Comparison of ENCODE assay signal across 19 cellular contexts in genomic region chr12:108117163-108117849, GRCh38. TPM values are rescaled to one million over a fixed set of nuclear protein-coding genes. Genes with fewer than 3 reads are reported as not detected.
DNase-seq lines count a peak whose midpoint lies in the region; ATAC-seq, FAIRE-seq and TF ChIP-seq lines count a peak whose summit lies in the region.
"Had no signal": no experiment of that assay in that cellular context is flagged by ENCODE, and none has a peak within 500 bp of the region (broad histone marks: within the 10 kb centered on the region; RNA-seq: fewer than 3 reads in every experiment).

No MANE protein-coding gene starts in this region.

- H3K36me3 ChIP-seq in WERI-Rb-1 (no peaks in the 10 kb centered on the region), keratinocyte (ENCODE audit: control insufficient read depth in 2 of 2, extremely low read depth in 1 of 2, insufficient read depth in 2 of 2, low read length in 2 of 2) (no peaks in the 10 kb centered on the region)
- H3K36me3 ChIP-seq: prostate gland had no signal

- H3K79me2 ChIP-seq in keratinocyte (ENCODE audit: control insufficient read depth, insufficient read depth, low read length) = no peaks in the 10 kb centered on the region

- no peak overlapping the region for H2AFZ ChIP-seq in keratinocyte (ENCODE audit: control insufficient read depth, low read length)

- no peaks in the 10 kb centered on the region for H3K27me3 ChIP-seq in WERI-Rb-1 (ENCODE audit: insufficient read depth, low read depth, severe bottlenecking)
- no peaks in the 10 kb centered on the region for H3K27me3 ChIP-seq in keratinocyte (ENCODE audit: control insufficient read depth, extremely low read depth, insufficient read depth, low read length)
- H3K27me3 ChIP-seq: body of pancreas had no signal

- H3K27ac ChIP-seq in WERI-Rb-1 = no peak overlapping the region
- H3K27ac ChIP-seq in keratinocyte (ENCODE audit: control insufficient read depth, insufficient read depth, low read length) = no peak overlapping the region
- H3K27ac ChIP-seq: body of pancreas, prostate gland had no signal

- no peaks in the 10 kb centered on the region for H4K20me1 ChIP-seq in keratinocyte (ENCODE audit: control insufficient read depth, extremely low read depth, insufficient read depth, low read length)

- no peak overlapping the region for H3K4me2 ChIP-seq in keratinocyte (ENCODE audit: control insufficient read depth, extremely low read depth, insufficient read depth, low read depth, low read length)
- H3K4me2 ChIP-seq: smooth muscle cell had no signal

- no peaks in the 10 kb centered on the region for H3K9me1 ChIP-seq in keratinocyte (ENCODE audit: control insufficient read depth, extremely low read depth, insufficient read depth, low read length)

- H3K4me3 ChIP-seq in GM12865 (ENCODE audit: low read depth, low read length) = no peak overlapping the region
- H3K4me3 ChIP-seq in WERI-Rb-1 (ENCODE audit: low read depth, low read length) = no peak overlapping the region
- H3K4me3 ChIP-seq in keratinocyte (ENCODE audit: control insufficient read depth in 2 of 3, extremely low read depth in 1 of 3, insufficient read depth in 2 of 3, low read depth in 1 of 3, low read length in 3 of 3) = no peak overlapping the region
- H3K4me3 ChIP-seq: body of pancreas, prostate gland, smooth muscle cell had no signal

- TF ChIP-seq CTCF in GM12865 (IDR thresholded peaks at IDR 0.05; ENCODE audit: insufficient read depth, low read depth, low read length, missing control alignments) (no peak), WERI-Rb-1 (IDR thresholded peaks at IDR 0.05; ENCODE audit: low read depth, low read length) (no peak), keratinocyte (optimal IDR thresholded peaks at IDR 0.05 in 1 of 3, IDR thresholded peaks at IDR 0.05 in 1 of 3, conservative IDR thresholded peaks at IDR 0.05 in 1 of 3; ENCODE audit: extremely low read depth in 1 of 3, insufficient read depth in 2 of 3, low read length in 3 of 3) (no peak)

- ATAC-seq in GM21529 (IDR thresholded peaks at IDR 0.05; ENCODE audit: unreplicated experiment) (no peak), GM21576 (IDR thresholded peaks at IDR 0.05; ENCODE audit: unreplicated experiment) (no peak)
- ATAC-seq in stimulated activated naive CD8-positive, alpha-beta T cell treated with anti-CD3 and anti-CD28 coated beads, Interleukin-15, Interleukin-2, amounts not matched to agents 100 U/mL and 50 U/mL, for 24 hours = no peak
- ATAC-seq: body of pancreas, Panc1 had no signal

- no peak overlapping the region for H3K9ac ChIP-seq in keratinocyte (ENCODE audit: control insufficient read depth, extremely low read depth, insufficient read depth, low read length)

- dilution Hi-C loops in keratinocyte (cut with MboI; ENCODE audit: extremely low pct_ligation_motif_present, low sequenced_read_pairs) = no loop called here

- peaks cover 7% of the 10 kb centered on the region for H3K4me1 ChIP-seq in keratinocyte (ENCODE audit: control insufficient read depth, extremely low read depth, insufficient read depth, low read length)
- H3K4me1 ChIP-seq: body of pancreas, prostate gland had no signal

- peak; percentile 18 for DNase-seq in GM12865 (ENCODE audit: low read depth)
- peak; percentile 41 for DNase-seq in NCI-H1105 (lab: John Stamatoyannopoulos, UW)
- peak; percentile 41 for DNase-seq in WERI-Rb-1
- DNase-seq in keratinocyte (ENCODE audit: low read depth, low spot score) = peak; percentile 56
- no peak for DNase-seq in T-helper 2 cell
- DNase-seq in stimulated activated naive CD8-positive, alpha-beta T cell treated with anti-CD3 and anti-CD28 coated beads, Interleukin-15, Interleukin-2, amounts not matched to agents 100 U/mL and 50 U/mL, for 24 hours = no peak
- DNase-seq: activated CD4-positive, alpha-beta T cell treated with anti-CD3 and anti-CD28 coated beads, Interleukin-2, amount 50 U/mL, for 4 hours; activated T-cell treated with anti-CD3 and anti-CD28 coated beads, Interleukin-2, amount 50 U/mL, for 24 hours; body of pancreas; GF-D8; head of caudate nucleus; islet precursor cell; Kasumi-1; NCI-H1436 treated with DMSO at 0.1 percent for 48 hours had no signal

- peak; percentile 85 for FAIRE-seq in keratinocyte (lab: Jason Lieb, UNC)

- H3K9me3 ChIP-seq in WERI-Rb-1 (ENCODE audit: severe bottlenecking) = no peaks in the 10 kb centered on the region
- H3K9me3 ChIP-seq in keratinocyte (ENCODE audit: control insufficient read depth, low read depth, low read length) = no peaks in the 10 kb centered on the region
- H3K9me3 ChIP-seq: body of pancreas, prostate gland had no signal

RNA-seq across cellular contexts. Expression of gene WSCD2, which starts 11.8 kb away (rescaled TPM):
- not detected in 3 replicates for polyA plus RNA-seq in keratinocyte
- polyA plus RNA-seq in keratinocyte (2011; ENCODE audit: low read depth) = not detected
- not detected in 2 replicates for polyA plus RNA-seq in keratinocyte (2011; cell fraction: cytosol; rRNA removed)
- not detected in 2 replicates for polyA plus RNA-seq in keratinocyte (2011; cell fraction: nucleus; rRNA removed)
- polyA plus RNA-seq in keratinocyte (2012; ENCODE audit: low replicate concordance) = not detected in 2 replicates
- polyA minus RNA-seq in keratinocyte = not detected in 3 replicates
- polyA minus RNA-seq in keratinocyte (2011; cell fraction: cytosol; rRNA and poly(A)+ RNA removed) = not detected
- polyA minus RNA-seq in keratinocyte (2011; cell fraction: nucleus; rRNA and poly(A)+ RNA removed) = not detected in 2 replicates

Comparison
In these comparisons a context has a peak if more than half of its experiments do, and no peak if none do; other contexts are left out.
1. DNase-seq: peak in GM12865 (single experiment), NCI-H1105 (single experiment), WERI-Rb-1 (single experiment) and keratinocyte (single experiment); none in T-helper 2 cell (0 of 5) and stimulated activated naive CD8-positive, alpha-beta T cell treated with anti-CD3 and anti-CD28 coated beads, Interleukin-15, Interleukin-2, amounts not matched to agents 100 U/mL and 50 U/mL, for 24 hours (single experiment).